ENCODE assay signal across 18 cellular contexts in the genomic region with DNA sequence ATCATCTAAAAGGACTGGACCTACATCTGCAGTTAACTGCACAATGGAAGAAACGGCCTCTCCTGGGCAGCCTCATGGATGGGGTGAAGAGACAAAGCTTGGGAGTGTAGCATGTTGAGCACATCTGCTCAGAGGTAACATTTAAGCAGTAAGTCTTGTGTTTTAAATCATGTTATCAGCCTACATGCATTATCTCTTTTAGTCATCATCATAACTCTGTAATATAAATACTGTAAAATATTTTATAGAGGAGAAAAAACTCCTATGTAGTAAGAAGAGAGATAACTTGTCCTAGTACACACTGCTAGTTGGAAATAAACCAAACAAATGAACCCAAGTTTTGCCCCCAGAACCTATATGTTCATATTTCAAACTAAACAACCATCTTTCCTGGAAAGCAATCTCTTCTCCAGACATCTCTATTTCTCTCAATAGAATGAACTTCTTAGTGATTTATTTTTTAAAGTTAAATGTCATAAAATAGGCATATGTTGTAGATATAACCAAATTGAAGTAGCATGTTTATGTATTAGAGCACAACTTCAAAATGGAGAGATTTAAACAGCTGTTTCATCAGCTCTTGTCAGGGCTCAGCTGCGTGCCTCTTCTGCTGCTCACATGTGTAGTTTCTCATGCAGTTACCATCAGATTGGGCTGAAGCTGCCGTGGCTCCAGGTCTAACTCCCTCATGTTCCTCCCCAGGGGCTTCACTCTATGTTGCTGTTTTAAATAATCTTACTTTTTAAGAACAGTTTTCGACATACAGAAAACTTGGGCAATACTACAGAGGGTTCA.
DNase-seq lines count a peak whose midpoint lies in the region; ATAC-seq and TF ChIP-seq lines count a peak whose summit lies in the region.
"Had no signal": no experiment of that assay in that cellular context is flagged by ENCODE, and none has a peak within 500 bp of the region (broad histone marks: within the 10 kb centered on the region; RNA-seq: fewer than 3 reads in every experiment).

No MANE protein-coding gene starts in this region.

- H3K27me3 Mint-ChIP-seq in GM23338 (ENCODE audit: insufficient read depth, low read depth, poor library complexity), result peaks cover 3% of the 10 kb centered on the region
- H3K27me3 Mint-ChIP-seq: CD4-positive, alpha-beta T cell had no signal

- H3K27ac Mint-ChIP-seq in GM23338, result no peak overlapping the region
- H3K27ac Mint-ChIP-seq: CD4-positive, alpha-beta T cell; CD8-positive, alpha-beta T cell had no signal

- H3K9me3 ChIP-seq in PC-3 (ENCODE audit: low read length) (no peaks in the 10 kb centered on the region), smooth muscle cell (replicated peaks; ENCODE audit: low read depth) (no peaks in the 10 kb centered on the region)
- H3K9me3 ChIP-seq: BE2C, BLaER1, Caco-2 had no signal

- DNase-seq in GM23338 (ENCODE audit: low spot score) (no peak), PC-3 (no peak), fibroblast of villous mesenchyme (ENCODE audit: low read depth) (peak; percentile 62), smooth muscle cell (lab: John Stamatoyannopoulos, UW; ENCODE audit: unreplicated experiment) (no peak)
- DNase-seq: 8988T; ACHN; BE2C; C1 segment of cervical spinal cord; Caco-2; Calu3; CD4-positive, alpha-beta T cell; CD8-positive, alpha-beta T cell; DMS79 treated with DMSO at 0.1 percent for 48 hours; GF-D8 had no signal

- H3K36me3 Mint-ChIP-seq in GM23338 (ENCODE audit: low read depth), result peaks cover 13% of the 10 kb centered on the region; the same call in 2 of the 3 replicates
- H3K36me3 Mint-ChIP-seq: CD8-positive, alpha-beta T cell had no signal

- H3K4me1 ChIP-seq in GM23338 (ENCODE audit: insufficient read depth) (no peaks in the 10 kb centered on the region), PC-3 (ENCODE audit: insufficient read depth, low read length) (no peaks in the 10 kb centered on the region), smooth muscle cell (ENCODE audit: low read depth) (no peaks in the 10 kb centered on the region)
- H3K4me1 ChIP-seq: BE2C, BLaER1, Caco-2 had no signal

- BruUV-seq in PC-3 (replicated peaks; lab: Mats Ljungman, UMichigan), result no TSS peak

- H3K27ac ChIP-seq in C4-2B (peak overlapping the region; percentile 45; the same call in 1 of the 2 replicates), GM23338 (ENCODE audit: low read depth) (no peak overlapping the region), PC-3 (ENCODE audit: low read length) (no peak overlapping the region), smooth muscle cell (ENCODE audit: low read depth) (no peak overlapping the region)
- H3K27ac ChIP-seq: BLaER1 had no signal

- H3K4me3 Mint-ChIP-seq in GM23338, result no peak overlapping the region
- H3K4me3 Mint-ChIP-seq: CD4-positive, alpha-beta T cell; CD8-positive, alpha-beta T cell had no signal

- CTCF ChIA-PET in PC-3 (lab: Charles Lee), result no interaction called here

- TF ChIP-seq CTCF in C4-2B (conservative IDR thresholded peaks at IDR 0.05) (no peak), GM23338 (conservative IDR thresholded peaks at IDR 0.05; ENCODE audit: low read depth in 2 of 2) (no peak), PC-3 (conservative IDR thresholded peaks at IDR 0.05; ENCODE audit: low read depth, low read length) (no peak), fibroblast of villous mesenchyme (IDR thresholded peaks at IDR 0.05; ENCODE audit: insufficient read depth, low read depth, low read length) (no peak), smooth muscle cell (IDR thresholded peaks at IDR 0.05; ENCODE audit: borderline replicate concordance, insufficient read depth, poor library complexity, severe bottlenecking) (no peak)

- POLR2A ChIA-PET in PC-3 (lab: Charles Lee; ENCODE audit: unreplicated experiment), result no interaction called here

- H3K9me3 Mint-ChIP-seq in GM23338, result peaks cover 10% of the 10 kb centered on the region; the same call in 2 of the 3 replicates

- H3K4me2 ChIP-seq in GM23338, result no peak overlapping the region
- H3K4me2 ChIP-seq in PC-3 (ENCODE audit: low read length), result no peak overlapping the region
- H3K4me2 ChIP-seq in smooth muscle cell, result no peak overlapping the region
- H3K4me2 ChIP-seq: BLaER1 had no signal

- no peaks in the 10 kb centered on the region for H3K36me3 ChIP-seq in GM23338 (ENCODE audit: insufficient read depth)
- no peaks in the 10 kb centered on the region for H3K36me3 ChIP-seq in PC-3 (ENCODE audit: low read depth, low read length)
- H3K36me3 ChIP-seq in smooth muscle cell (ENCODE audit: low read depth), result no peaks in the 10 kb centered on the region
- H3K36me3 ChIP-seq: BE2C, BLaER1 had no signal

- intact Hi-C loops in PC-3 (cut with micrococcal nuclease), result loop anchor here (5.0 to 10.0 kb wide), 2 partner anchors 146 to 689 kb away; partner anchors contain the start of gene FAT1

- H3K79me2 ChIP-seq in GM23338 (replicated peaks; ENCODE audit: insufficient read depth) (no peaks in the 10 kb centered on the region), PC-3 (ENCODE audit: low read length) (no peaks in the 10 kb centered on the region), smooth muscle cell (ENCODE audit: low read depth) (no peaks in the 10 kb centered on the region)

- H3K9me2 ChIP-seq in GM23338 (ENCODE audit: insufficient read depth) (no peaks in the 10 kb centered on the region), PC-3 (replicated peaks; ENCODE audit: low read length) (no peaks in the 10 kb centered on the region)

- H4K20me1 ChIP-seq in GM23338 (replicated peaks; ENCODE audit: insufficient read depth) (no peaks in the 10 kb centered on the region), PC-3 (ENCODE audit: low read length) (no peaks in the 10 kb centered on the region), smooth muscle cell (ENCODE audit: low read depth) (no peaks in the 10 kb centered on the region)
- H4K20me1 ChIP-seq: BLaER1 had no signal

- H3K9ac ChIP-seq in PC-3 (ENCODE audit: low read length) (no peak overlapping the region), smooth muscle cell (ENCODE audit: low read depth) (no peak overlapping the region)
- H3K9ac ChIP-seq: BLaER1 had no signal

- H3K4me1 Mint-ChIP-seq in GM23338, result no peaks in the 10 kb centered on the region

- 92% methylated on average over 4 of the region's 4 CpGs for WGBS in smooth muscle cell (ENCODE audit: low lambda C conversion rate)

- ATAC-seq in GM23338, result no peak
- peak; percentile 64 for ATAC-seq in PC-3
- no peak for ATAC-seq in GM19397 (IDR thresholded peaks at IDR 0.05; ENCODE audit: unreplicated experiment)
- no peak for ATAC-seq in HG03039 (IDR thresholded peaks at IDR 0.05; ENCODE audit: unreplicated experiment)
- ATAC-seq: CD8-positive, alpha-beta T cell had no signal

- H3K27me3 ChIP-seq in GM23338 (ENCODE audit: insufficient read depth), result no peaks in the 10 kb centered on the region
- H3K27me3 ChIP-seq in PC-3 (ENCODE audit: low read length), result no peaks in the 10 kb centered on the region
- H3K27me3 ChIP-seq in smooth muscle cell (ENCODE audit: low read depth), result no peaks in the 10 kb centered on the region
- H3K27me3 ChIP-seq: BE2C, BLaER1 had no signal

- H3K4me3 ChIP-seq in GM23338, result no peak overlapping the region
- no peak overlapping the region for H3K4me3 ChIP-seq in PC-3 (ENCODE audit: low read length)
- H3K4me3 ChIP-seq in fibroblast of villous mesenchyme (ENCODE audit: low read depth, low read length), result no peak overlapping the region
- H3K4me3 ChIP-seq in smooth muscle cell, result no peak overlapping the region
- H3K4me3 ChIP-seq: BLaER1 had no signal

- H3F3A ChIP-seq in GM23338 (replicated peaks; ENCODE audit: low read depth) (no peaks in the 10 kb centered on the region), PC-3 (ENCODE audit: low read length, unreplicated experiment) (no peaks in the 10 kb centered on the region), smooth muscle cell (ENCODE audit: low read depth) (no peaks in the 10 kb centered on the region)

- H2AFZ ChIP-seq in GM23338, result no peak overlapping the region
- no peak overlapping the region for H2AFZ ChIP-seq in PC-3 (ENCODE audit: low read length)
- H2AFZ ChIP-seq in smooth muscle cell (ENCODE audit: low read depth), result no peak overlapping the region

TF ChIP-seq in GM23338, 12 proteins besides CTCF, POLR2A, EP300 and RAD21:
- TF ChIP-seq ZNF331 (CRISPR knock-in tag; IDR thresholded peaks at IDR 0.05; ENCODE audit: low read depth) (peak; percentile 75), NANOG (IDR thresholded peaks at IDR 0.05; ENCODE audit: borderline replicate concordance) (no peak)
